Comparison of ENCODE assay signal across 19 cellular contexts in genomic region chr2:86241611-86242010, GRCh38. TPM values are rescaled to one million over a fixed set of nuclear protein-coding genes. Genes with fewer than 3 reads are reported as not detected.
DNase-seq lines count a peak whose midpoint lies in the region; ATAC-seq and TF ChIP-seq lines count a peak whose summit lies in the region.
"Had no signal": no experiment of that assay in that cellular context is flagged by ENCODE, and none has a peak within 500 bp of the region (broad histone marks: within the 10 kb centered on the region; RNA-seq: fewer than 3 reads in every experiment).

No MANE protein-coding gene starts in this region.

- WGBS in gastroesophageal sphincter (ENCODE audit: low coverage in 1 of 2), 2 donors, result 50 to 51% methylated on average over 1 to 2 of the region's 6 CpGs

- ATAC-seq in gastroesophageal sphincter, result peak; percentile 10

- peaks cover 0 to 56% (median 0%) of the 10 kb centered on the region in 3 donors for H3K4me1 ChIP-seq in gastroesophageal sphincter

- no peaks in the 10 kb centered on the region for H3K36me3 ChIP-seq in gastroesophageal sphincter

- H3K27ac ChIP-seq in gastroesophageal sphincter, result peak overlapping the region; percentile 29 to 87 (median 74)

- TF ChIP-seq EP300 in gastroesophageal sphincter (IDR thresholded peaks at IDR 0.05), result no peak

- TF ChIP-seq CTCF in NB4 (IDR thresholded peaks at IDR 0.05; ENCODE audit: low read depth, low read length) (no peak), gastroesophageal sphincter (IDR thresholded peaks at IDR 0.05) (no peak)

- H3K27me3 ChIP-seq in gastroesophageal sphincter, result no peaks in the 10 kb centered on the region

- no peaks in the 10 kb centered on the region for H3K9me3 ChIP-seq in gastroesophageal sphincter

- TF ChIP-seq POLR2A in NB4 (IDR thresholded peaks at IDR 0.05; ENCODE audit: extremely low read depth, insufficient read length) (no peak), gastroesophageal sphincter (IDR thresholded peaks at IDR 0.05) (no peak)

- H3K4me3 ChIP-seq in NB4 (ENCODE audit: low read depth, low read length), result no peak overlapping the region
- no peak overlapping the region for H3K4me3 ChIP-seq in gastroesophageal sphincter

- DNase-seq in SIG-M5 treated with dmso at 0.1 percent for 504 hours (lab: John Stamatoyannopoulos, UW; ENCODE audit: unreplicated experiment), result peak; percentile 9
- DNase-seq in SIG-M5 (lab: John Stamatoyannopoulos, UW), result no peak
- DNase-seq in NB4 (ENCODE audit: low read depth), result peak; percentile 45
- no peak for DNase-seq in epidermal melanocyte (ENCODE audit: insufficient read length, low spot score)
- no peak for DNase-seq in NCI-H1417 (lab: John Stamatoyannopoulos, UW)
- DNase-seq in DMS153 (lab: John Stamatoyannopoulos, UW), result no peak
- no peak for DNase-seq in NCI-H187 treated with DMSO at 0.1 percent for 48 hours (lab: John Stamatoyannopoulos, UW)
- DNase-seq: 8988T; CD4-positive, CD25-positive, alpha-beta regulatory T cell; COR-L47; GF-D8; HFFc6; KG1; NCI-H1092 treated with DMSO at 0.1 percent for 48 hours; NCI-H2081 treated with DMSO at 0.1 percent for 48 hours; NCI-H446 treated with DMSO at 0.1 percent for 48 hours; NCI-H69; SHP77 had no signal

RNA-seq across cellular contexts. Expression of gene MRPL35, which starts 42.4 kb away (rescaled TPM):
- 10 to 100 TPM; 21.7 to 36.4 (median 30.6) TPM for total RNA-seq in gastroesophageal sphincter

RNA-seq across cellular contexts. Expression of gene IMMT, which starts 46.3 kb away (rescaled TPM):
- 10 to 100 TPM; 57.3 to 72.3 (median 63.1) TPM for total RNA-seq in gastroesophageal sphincter

Comparison
In these comparisons a context has a peak if more than half of its experiments do, and no peak if none do; other contexts are left out.
1. DNase-seq: peak in SIG-M5 treated with dmso at 0.1 percent for 504 hours (single experiment) and NB4 (single experiment); none in SIG-M5 (single experiment), epidermal melanocyte (single experiment), NCI-H1417 (0 of 3), DMS153 (single experiment) and NCI-H187 treated with DMSO at 0.1 percent for 48 hours (single experiment).